Comparison of ENCODE assay signal across 14 cellular contexts in the genomic region with DNA sequence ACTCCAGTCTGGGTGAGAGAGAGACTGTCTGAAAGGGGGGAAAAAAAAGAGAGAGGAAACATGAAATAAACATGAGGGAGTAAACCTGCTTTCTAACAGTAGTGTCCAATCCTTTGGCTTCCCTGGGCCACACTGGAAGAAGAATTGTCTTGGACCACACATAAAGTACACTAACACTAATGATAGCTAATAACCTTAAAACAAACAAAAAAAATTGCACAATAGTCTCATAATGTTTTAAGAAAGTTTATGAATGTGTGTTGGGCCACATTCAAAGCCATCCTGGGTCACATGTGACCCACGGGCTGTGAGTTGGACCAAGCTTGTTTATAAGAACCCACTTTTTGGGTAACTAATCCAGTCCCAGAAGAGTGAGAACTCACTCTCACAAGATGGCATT. TPM values are rescaled to one million over a fixed set of nuclear protein-coding genes. Genes with fewer than 3 reads are reported as not detected.
A peak's percentile ranks its signal among the peaks of the same experiment; 100 is the strongest.
DNase-seq lines count a peak whose midpoint lies in the region; ATAC-seq and TF ChIP-seq lines count a peak whose summit lies in the region.
"Had no signal": no experiment of that assay in that cellular context is flagged by ENCODE, and none has a peak within 500 bp of the region (broad histone marks: within the 10 kb centered on the region; RNA-seq: fewer than 3 reads in every experiment).

No MANE protein-coding gene starts in this region.

- H3K4me3 ChIP-seq in SJSA1 (no peak overlapping the region), fibroblast of villous mesenchyme (ENCODE audit: low read depth, low read length) (no peak overlapping the region), WERI-Rb-1 (ENCODE audit: low read depth, low read length) (no peak overlapping the region)

- H3K27ac Mint-ChIP-seq in activated naive CD4-positive, alpha-beta T cell treated with anti-CD3 and anti-CD28 coated beads, Interleukin-2, amount 10 ng/mL, durations not matched to agents 7 days and 5 days = peak overlapping the region; percentile 38
- peak overlapping the region; percentile 87 for H3K27ac Mint-ChIP-seq in stimulated activated effector memory CD8-positive, alpha-beta T cell treated with anti-CD3 and anti-CD28 coated beads, Interleukin-12 subunit alpha, Interleukin-12 subunit beta, amount 100 ng/mL, for 72 hours
- H3K27ac Mint-ChIP-seq: activated T-helper 1 cell treated with anti-CD3 and anti-CD28 coated beads, Interleukin-12 subunit alpha, Interleukin-12 subunit beta, Interleukin-2, Interleukin-4 antibody, amounts not matched to agents 30 ng/mL and 10 ng/mL and 1 ng/mL, durations not matched to agents 14 hours and 24 hours and 36 hours had no signal

- peak overlapping the region; percentile 45; the same call in 1 of the 2 replicates for H3K27ac ChIP-seq in SJSA1
- no peak overlapping the region for H3K27ac ChIP-seq in WERI-Rb-1

- no peak for DNase-seq in activated naive CD4-positive, alpha-beta T cell treated with anti-CD3 and anti-CD28 coated beads, Interleukin-2, amount 10 ng/mL, durations not matched to agents 7 days and 5 days
- DNase-seq in activated naive CD4-positive, alpha-beta T cell treated with Interleukin-2 at 50 U/mL for 16 hours = no peak
- DNase-seq in SJSA1 (ENCODE audit: low read depth in 1 of 2, low spot score in 2 of 2) (peak in 1 of 2 experiments; percentile 68), fibroblast of villous mesenchyme (ENCODE audit: low read depth) (peak; percentile 37), WERI-Rb-1 (no peak)
- no peak for DNase-seq in stimulated activated effector memory CD8-positive, alpha-beta T cell treated with anti-CD3 and anti-CD28 coated beads, Interleukin-12 subunit alpha, Interleukin-12 subunit beta, amount 100 ng/mL, for 72 hours (ENCODE audit: low spot score in 2 of 2)
- DNase-seq in stimulated activated CD4-positive, alpha-beta T cell treated with anti-CD3 and anti-CD28 coated beads, Interleukin-15, amount 100 ng/mL, for 24 hours = no peak
- DNase-seq: activated CD4-positive, alpha-beta T cell treated with anti-CD3 and anti-CD28 coated beads, Interleukin-2, amount 50 U/mL, for 48 hours; GDM1; NCI-H146; NCI-H2227 treated with DMSO at 0.1 percent for 48 hours had no signal

- H3K27me3 ChIP-seq in SJSA1 (replicated peaks) (no peaks in the 10 kb centered on the region), WERI-Rb-1 (ENCODE audit: insufficient read depth, low read depth, severe bottlenecking) (no peaks in the 10 kb centered on the region)

- H3K36me3 ChIP-seq in SJSA1 = no peaks in the 10 kb centered on the region
- peaks cover 21% of the 10 kb centered on the region for H3K36me3 ChIP-seq in WERI-Rb-1

- TF ChIP-seq CTCF in fibroblast of villous mesenchyme (IDR thresholded peaks at IDR 0.05; ENCODE audit: insufficient read depth, low read depth, low read length) (no peak), WERI-Rb-1 (IDR thresholded peaks at IDR 0.05; ENCODE audit: low read depth, low read length) (no peak)

- peaks cover 10% of the 10 kb centered on the region for H3K36me3 Mint-ChIP-seq in activated naive CD4-positive, alpha-beta T cell treated with anti-CD3 and anti-CD28 coated beads, Interleukin-2, amount 10 ng/mL, durations not matched to agents 7 days and 5 days
- peaks cover 50% of the 10 kb centered on the region for H3K36me3 Mint-ChIP-seq in stimulated activated effector memory CD8-positive, alpha-beta T cell treated with anti-CD3 and anti-CD28 coated beads, Interleukin-12 subunit alpha, Interleukin-12 subunit beta, amount 100 ng/mL, for 72 hours

- peaks cover 22% of the 10 kb centered on the region for H3K4me1 Mint-ChIP-seq in activated naive CD4-positive, alpha-beta T cell treated with anti-CD3 and anti-CD28 coated beads, Interleukin-2, amount 10 ng/mL, durations not matched to agents 7 days and 5 days
- peaks cover 30% of the 10 kb centered on the region for H3K4me1 Mint-ChIP-seq in stimulated activated effector memory CD8-positive, alpha-beta T cell treated with anti-CD3 and anti-CD28 coated beads, Interleukin-12 subunit alpha, Interleukin-12 subunit beta, amount 100 ng/mL, for 72 hours

- ATAC-seq in stimulated activated effector memory CD8-positive, alpha-beta T cell treated with anti-CD3 and anti-CD28 coated beads, Interleukin-12 subunit alpha, Interleukin-12 subunit beta, amount 100 ng/mL, for 72 hours = no peak
- ATAC-seq in HG03520 (IDR thresholded peaks at IDR 0.05; ENCODE audit: unreplicated experiment) = no peak
- ATAC-seq: Right ventricle myocardium inferior had no signal

- no peaks in the 10 kb centered on the region for H3K9me3 Mint-ChIP-seq in activated naive CD4-positive, alpha-beta T cell treated with anti-CD3 and anti-CD28 coated beads, Interleukin-2, amount 10 ng/mL, durations not matched to agents 7 days and 5 days
- no peaks in the 10 kb centered on the region for H3K9me3 Mint-ChIP-seq in stimulated activated effector memory CD8-positive, alpha-beta T cell treated with anti-CD3 and anti-CD28 coated beads, Interleukin-12 subunit alpha, Interleukin-12 subunit beta, amount 100 ng/mL, for 72 hours
- H3K9me3 Mint-ChIP-seq: activated T-helper 1 cell treated with anti-CD3 and anti-CD28 coated beads, Interleukin-12 subunit alpha, Interleukin-12 subunit beta, Interleukin-2, Interleukin-4 antibody, amounts not matched to agents 30 ng/mL and 10 ng/mL and 1 ng/mL, durations not matched to agents 14 hours and 24 hours and 36 hours had no signal

- no peaks in the 10 kb centered on the region for H3K9me3 ChIP-seq in SJSA1 (replicated peaks)
- H3K9me3 ChIP-seq in WERI-Rb-1 (ENCODE audit: severe bottlenecking) = no peaks in the 10 kb centered on the region

- peaks cover 16% of the 10 kb centered on the region for H3K4me1 ChIP-seq in SJSA1 (replicated peaks)

- no peak overlapping the region for H3K4me3 Mint-ChIP-seq in activated naive CD4-positive, alpha-beta T cell treated with anti-CD3 and anti-CD28 coated beads, Interleukin-2, amount 10 ng/mL, durations not matched to agents 7 days and 5 days
- H3K4me3 Mint-ChIP-seq in stimulated activated effector memory CD8-positive, alpha-beta T cell treated with anti-CD3 and anti-CD28 coated beads, Interleukin-12 subunit alpha, Interleukin-12 subunit beta, amount 100 ng/mL, for 72 hours = no peak overlapping the region
- H3K4me3 Mint-ChIP-seq: activated T-helper 1 cell treated with anti-CD3 and anti-CD28 coated beads, Interleukin-12 subunit alpha, Interleukin-12 subunit beta, Interleukin-2, Interleukin-4 antibody, amounts not matched to agents 30 ng/mL and 10 ng/mL and 1 ng/mL, durations not matched to agents 14 hours and 24 hours and 36 hours had no signal

- no peaks in the 10 kb centered on the region for H3K27me3 Mint-ChIP-seq in activated naive CD4-positive, alpha-beta T cell treated with anti-CD3 and anti-CD28 coated beads, Interleukin-2, amount 10 ng/mL, durations not matched to agents 7 days and 5 days

- CTCF ChIA-PET in activated naive CD4-positive, alpha-beta T cell treated with anti-CD3 and anti-CD28 coated beads, Interleukin-2, amount 10 ng/mL, durations not matched to agents 7 days and 5 days (lab: Charles Lee) = no interaction called here

RNA-seq across cellular contexts. Expression of a gene that starts 30.3 kb away (rescaled TPM):
- 39.5 and 39.6 TPM in 2 replicates for total RNA-seq in SJSA1 (2014; rRNA removed; shearing (Covaris generic))
- total RNA-seq in fibroblast of villous mesenchyme = 60.9 and 85.1 TPM in 2 replicates
